8 cellular contexts compared by ENCODE assay signal in the genomic region with DNA sequence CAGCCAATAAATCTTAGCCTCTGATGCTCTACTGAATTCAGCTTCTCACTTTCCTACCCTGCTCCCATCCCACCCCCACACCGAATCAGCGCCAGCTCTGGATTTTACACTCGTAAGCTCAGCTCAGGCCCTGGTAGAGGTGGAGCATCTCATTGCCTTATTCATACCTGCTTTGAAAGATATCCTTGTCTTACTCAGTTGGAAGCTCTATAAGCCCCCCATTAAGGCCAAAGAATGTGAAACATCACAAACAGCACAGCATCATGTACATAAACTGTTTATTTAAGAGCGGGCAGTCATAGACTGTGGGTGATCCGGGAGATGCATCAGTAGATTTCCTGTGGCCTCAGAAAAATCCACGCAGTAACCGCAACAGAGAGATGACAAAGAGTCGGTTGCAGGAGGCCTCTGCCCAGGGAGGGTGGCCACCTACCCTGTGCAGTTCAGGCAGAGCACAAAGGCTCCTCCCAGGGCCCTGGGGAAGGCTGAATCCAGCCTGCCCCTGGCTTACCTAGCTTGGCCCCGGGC. TPM values are rescaled to one million over a fixed set of nuclear protein-coding genes. Genes with fewer than 3 reads are reported as not detected.
DNase-seq lines count a peak whose midpoint lies in the region; TF ChIP-seq lines count a peak whose summit lies in the region.
"Had no signal": no experiment of that assay in that cellular context is flagged by ENCODE, and none has a peak within 500 bp of the region (broad histone marks: within the 10 kb centered on the region; RNA-seq: fewer than 3 reads in every experiment).

No MANE protein-coding gene starts in this region.

- H3K4me3 ChIP-seq in colonic mucosa = no peak overlapping the region
- no peak overlapping the region for H3K4me3 ChIP-seq in skeletal muscle satellite cell (ENCODE audit: low read length)

- peak overlapping the region; percentile 1 for H3K4me2 ChIP-seq in skeletal muscle satellite cell (ENCODE audit: low read length)

- no peaks in the 10 kb centered on the region for H3K27me3 ChIP-seq in colonic mucosa
- H3K27me3 ChIP-seq in skeletal muscle satellite cell (ENCODE audit: control insufficient read depth, insufficient read depth, low read length) = no peaks in the 10 kb centered on the region

- no peaks in the 10 kb centered on the region for H3K9me3 ChIP-seq in colonic mucosa
- no peaks in the 10 kb centered on the region for H3K9me3 ChIP-seq in skeletal muscle satellite cell (replicated peaks; ENCODE audit: low read length)

- H3K36me3 ChIP-seq in colonic mucosa (no peaks in the 10 kb centered on the region), skeletal muscle satellite cell (ENCODE audit: insufficient read depth, low read length) (no peaks in the 10 kb centered on the region)

- TF ChIP-seq CTCF in colonic mucosa (IDR thresholded peaks at IDR 0.05) = no peak

- no peak overlapping the region for H3K9ac ChIP-seq in colonic mucosa (ENCODE audit: low read depth in 2 of 2, low read length in 2 of 2)
- peak overlapping the region; percentile 51 for H3K9ac ChIP-seq in skeletal muscle satellite cell (ENCODE audit: low read depth, low read length)

- H3K4me1 ChIP-seq in colonic mucosa (no peaks in the 10 kb centered on the region), skeletal muscle satellite cell (ENCODE audit: control insufficient read depth, insufficient read depth, low read length) (peaks cover 34% of the 10 kb centered on the region)

- intact Hi-C loops in colonic mucosa (cut with DNase I) = no loop called here

- DNase-seq in ELR (ENCODE audit: low read depth) (peak; percentile 96), RPMI7951 (ENCODE audit: low read depth) (peak; percentile 77), colonic mucosa (no peak), NCI-H82 treated with DMSO at 0.1 percent for 48 hours (lab: John Stamatoyannopoulos, UW; ENCODE audit: unreplicated experiment) (no peak), caudate nucleus (lab: John Stamatoyannopoulos, UW) (no peak), Ammon's horn (ENCODE audit: low spot score) (no peak)
- DNase-seq: hippocampal formation had no signal

- H3K27ac ChIP-seq in colonic mucosa (peak overlapping the region; percentile 48), caudate nucleus (ENCODE audit: low read depth, low read length) (no peak overlapping the region)

RNA-seq across cellular contexts. Expression of a gene that starts 36.4 kb away (rescaled TPM):
- total RNA-seq in RPMI7951 (2014; rRNA removed; shearing (Covaris generic)) = 16.0 and 16.1 TPM in 2 replicates
- total RNA-seq in colonic mucosa = 100 to 1,000 TPM; 110 to 185 TPM
- total RNA-seq in skeletal muscle satellite cell (2012; rRNA removed) = 6.3 and 7.4 TPM in 2 replicates

Comparison
In these comparisons a context has a peak if more than half of its experiments do, and no peak if none do; other contexts are left out.
1. DNase-seq: peak in ELR (single experiment) and RPMI7951 (single experiment); none in colonic mucosa (single experiment), NCI-H82 treated with DMSO at 0.1 percent for 48 hours (single experiment), caudate nucleus (0 of 61) and Ammon's horn (single experiment).